ENCODE assay signal across 13 cellular contexts in genomic region chr10:21318768-21319167, GRCh38.
DNase-seq lines count a peak whose midpoint lies in the region; ATAC-seq and TF ChIP-seq lines count a peak whose summit lies in the region.
"Had no signal": no experiment of that assay in that cellular context is flagged by ENCODE, and none has a peak within 500 bp of the region (broad histone marks: within the 10 kb centered on the region; RNA-seq: fewer than 3 reads in every experiment).

No MANE protein-coding gene starts in this region.

- no peak for TF ChIP-seq POLR2A in thyroid gland (IDR thresholded peaks at IDR 0.05)

- TF ChIP-seq CTCF in cardiac muscle cell (IDR thresholded peaks at IDR 0.05; ENCODE audit: low read depth, low read length) (no peak), thyroid gland (IDR thresholded peaks at IDR 0.05) (no peak)

- peak overlapping the region; percentile 22 for H3K27ac ChIP-seq in cardiac muscle cell
- H3K27ac ChIP-seq in thyroid gland, result no peak overlapping the region
- H3K27ac ChIP-seq: psoas muscle had no signal

- intact Hi-C loops in Right ventricle myocardium superior (cut with DNase I), result no loop called here
- intact Hi-C loops in thyroid gland (cut with DNase I), result no loop called here

- no peak for ATAC-seq in Right ventricle myocardium superior (ENCODE audit: poor library complexity)
- no peak for ATAC-seq in HG02571 (IDR thresholded peaks at IDR 0.05; ENCODE audit: unreplicated experiment)
- ATAC-seq: psoas muscle; stimulated activated memory B cell treated with anti-CD40 and anti-IgM and Interleukin-4, amounts not matched to agents 10 μg/mL and 1 μg/mL and 100 μg/mL, for 72 hours had no signal

- H3K4me1 ChIP-seq in cardiac muscle cell (ENCODE audit: low read depth), result peaks cover 25% of the 10 kb centered on the region
- peaks cover 25 to 27% of the 10 kb centered on the region in 2 donors for H3K4me1 ChIP-seq in thyroid gland

- WGBS in thyroid gland, 2 donors, result 49 to 57% methylated on average over 6 of the region's 6 CpGs

- H3K36me3 ChIP-seq in cardiac muscle cell, result no peaks in the 10 kb centered on the region
- no peaks in the 10 kb centered on the region for H3K36me3 ChIP-seq in thyroid gland

- no peaks in the 10 kb centered on the region for H3K9me3 ChIP-seq in cardiac muscle cell (ENCODE audit: low read depth)
- no peaks in the 10 kb centered on the region for H3K9me3 ChIP-seq in thyroid gland
- H3K9me3 ChIP-seq: psoas muscle had no signal

- DNase-seq in cardiac muscle cell (ENCODE audit: low read depth in 1 of 2, low spot score in 1 of 2) (peak; percentile 45 to 54), Right ventricle myocardium superior (no peak), NCI-H748 (lab: John Stamatoyannopoulos, UW; ENCODE audit: unreplicated experiment) (peak; percentile 38), dermis blood vessel endothelial cell (peak; percentile 57), thyroid gland (peak; percentile 38 to 52), ecto neural progenitor cell (ENCODE audit: low spot score) (no peak), KG1 (lab: John Stamatoyannopoulos, UW) (no peak)
- DNase-seq: activated naive CD4-positive, alpha-beta T cell treated with anti-CD3 and anti-CD28 coated beads for 36 hours; central memory CD4-positive, alpha-beta T cell; Karpas-422; psoas muscle had no signal

- H3K27me3 ChIP-seq in cardiac muscle cell, result no peaks in the 10 kb centered on the region
- no peaks in the 10 kb centered on the region for H3K27me3 ChIP-seq in thyroid gland

- H3K4me3 ChIP-seq in cardiac muscle cell (no peak overlapping the region), thyroid gland (replicated peaks in 1 of 3) (no peak overlapping the region)
- H3K4me3 ChIP-seq: psoas muscle had no signal

Comparison
In these comparisons a context has a peak if more than half of its experiments do, and no peak if none do; other contexts are left out.
1. DNase-seq: peak in cardiac muscle cell (2 of 2), NCI-H748 (single experiment), dermis blood vessel endothelial cell (single experiment) and thyroid gland (2 of 2); none in Right ventricle myocardium superior (single experiment), ecto neural progenitor cell (single experiment) and KG1 (single experiment).